Comparison of ENCODE assay signal across 14 cellular contexts in the genomic region with DNA sequence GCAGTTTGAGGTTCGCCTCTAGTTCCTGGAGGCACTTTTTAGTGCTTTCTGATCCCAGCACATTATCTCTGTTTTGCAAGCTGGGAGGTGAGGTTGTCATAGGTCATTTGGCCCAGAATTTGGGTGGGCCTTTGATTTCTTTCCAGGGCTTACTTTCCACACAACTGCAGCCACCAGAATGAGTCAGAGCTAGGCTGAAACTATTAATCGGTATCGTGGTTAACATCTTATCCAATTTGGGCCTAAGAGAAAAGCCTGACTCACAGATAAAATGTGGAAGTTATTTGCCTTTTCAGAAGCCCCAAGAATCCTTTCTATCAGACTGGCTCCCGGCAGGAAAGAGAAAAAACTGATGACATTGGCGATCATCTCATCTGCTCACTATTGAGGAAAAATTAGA.
DNase-seq lines count a peak whose midpoint lies in the region; ATAC-seq and TF ChIP-seq lines count a peak whose summit lies in the region.
"Had no signal": no experiment of that assay in that cellular context is flagged by ENCODE, and none has a peak within 500 bp of the region (broad histone marks: within the 10 kb centered on the region; RNA-seq: fewer than 3 reads in every experiment).

No MANE protein-coding gene starts in this region.

- H3K4me3 ChIP-seq in gastroesophageal sphincter, result no peak overlapping the region
- H3K4me3 ChIP-seq: gastrocnemius medialis, stomach had no signal

- H3K36me3 ChIP-seq in gastroesophageal sphincter, result no peaks in the 10 kb centered on the region
- H3K36me3 ChIP-seq: gastrocnemius medialis, stomach had no signal

- ATAC-seq in gastroesophageal sphincter (no peak), GM18511 (IDR thresholded peaks at IDR 0.05; ENCODE audit: unreplicated experiment) (no peak)
- ATAC-seq: gastrocnemius medialis, WTC11 had no signal

- no peak for TF ChIP-seq EP300 in gastroesophageal sphincter (IDR thresholded peaks at IDR 0.05)

- H3K27ac ChIP-seq in cingulate gyrus (ENCODE audit: low read depth, low read length), result peak overlapping the region; percentile 61
- H3K27ac ChIP-seq in gastroesophageal sphincter, result no peak overlapping the region
- H3K27ac ChIP-seq: gastrocnemius medialis, stomach had no signal

- H3K27me3 ChIP-seq in gastroesophageal sphincter, result peaks cover 25% of the 10 kb centered on the region
- H3K27me3 ChIP-seq: gastrocnemius medialis, stomach had no signal

- TF ChIP-seq POLR2A in gastroesophageal sphincter (IDR thresholded peaks at IDR 0.05), result no peak

- WGBS in gastroesophageal sphincter (ENCODE audit: low coverage in 1 of 2), 2 donors, result 57 to 83% methylated on average over 4 of the region's 5 CpGs

- H3K4me1 ChIP-seq in gastroesophageal sphincter, result no peaks in the 10 kb centered on the region
- H3K4me1 ChIP-seq: gastrocnemius medialis had no signal

- no peak for TF ChIP-seq CTCF in gastroesophageal sphincter (IDR thresholded peaks at IDR 0.05)

- no peaks in the 10 kb centered on the region for H3K9me3 ChIP-seq in gastroesophageal sphincter
- H3K9me3 ChIP-seq: gastrocnemius medialis, stomach had no signal

- DNase-seq in Daoy (ENCODE audit: low read depth), result peak; percentile 86
- peak; percentile 46 for DNase-seq in OCI-M1 (lab: John Stamatoyannopoulos, UW)
- DNase-seq in renal cortical epithelial cell (ENCODE audit: low read depth), result peak; percentile 92
- no peak for DNase-seq in inferior parietal cortex (ENCODE audit: extremely low spot score)
- no peak for DNase-seq in activated CD4-positive, alpha-beta T cell treated with anti-CD3 and anti-CD28 coated beads, Interleukin-2, amount 50 U/mL, for 48 hours
- DNase-seq: gastrocnemius medialis, NCI-H146, NCI-H748 treated with DMSO at 0.1 percent for 48 hours, SIG-M5, stomach had no signal

Comparison
In these comparisons a context has a peak if more than half of its experiments do, and no peak if none do; other contexts are left out.
1. DNase-seq: peak in Daoy (single experiment), OCI-M1 (single experiment) and renal cortical epithelial cell (single experiment); none in inferior parietal cortex (single experiment) and activated CD4-positive, alpha-beta T cell treated with anti-CD3 and anti-CD28 coated beads, Interleukin-2, amount 50 U/mL, for 48 hours (0 of 2).